1 cellular context compared by ENCODE assay signal in genomic region chr10:113856563-113856962, GRCh38.
TF ChIP-seq lines count a peak whose summit lies in the region.

No MANE protein-coding gene starts in this region.

TF ChIP-seq in H1, 55 proteins besides CTCF, POLR2A, EP300 and RAD21 (continued from another document):
- TF ChIP-seq EZH2 (IDR thresholded peaks at IDR 0.05; ENCODE audit: low read depth, low read length, severe bottlenecking) (no peak), HDAC6 (IDR thresholded peaks at IDR 0.05; ENCODE audit: low read depth, low read length) (no peak), BRCA1 (IDR thresholded peaks at IDR 0.05; ENCODE audit: low read depth, low read length) (no peak), ASH2L (IDR thresholded peaks at IDR 0.05; ENCODE audit: low read length) (no peak), NANOG (IDR thresholded peaks at IDR 0.05; ENCODE audit: insufficient read depth, low read depth, low read length, poor library complexity, severe bottlenecking) (no peak), CBX8 (IDR thresholded peaks at IDR 0.05; ENCODE audit: borderline replicate concordance, low read depth, low read length) (no peak), SP1 (IDR thresholded peaks at IDR 0.05; ENCODE audit: low read depth, low read length) (no peak), KDM5A (IDR thresholded peaks at IDR 0.05; ENCODE audit: low read length) (no peak), CHD7 (IDR thresholded peaks at IDR 0.05; ENCODE audit: insufficient replicate concordance, low read length) (no peak), SIRT6 (IDR thresholded peaks at IDR 0.05; ENCODE audit: low read length) (no peak)
